8 cellular contexts compared by ENCODE assay signal in the genomic region with DNA sequence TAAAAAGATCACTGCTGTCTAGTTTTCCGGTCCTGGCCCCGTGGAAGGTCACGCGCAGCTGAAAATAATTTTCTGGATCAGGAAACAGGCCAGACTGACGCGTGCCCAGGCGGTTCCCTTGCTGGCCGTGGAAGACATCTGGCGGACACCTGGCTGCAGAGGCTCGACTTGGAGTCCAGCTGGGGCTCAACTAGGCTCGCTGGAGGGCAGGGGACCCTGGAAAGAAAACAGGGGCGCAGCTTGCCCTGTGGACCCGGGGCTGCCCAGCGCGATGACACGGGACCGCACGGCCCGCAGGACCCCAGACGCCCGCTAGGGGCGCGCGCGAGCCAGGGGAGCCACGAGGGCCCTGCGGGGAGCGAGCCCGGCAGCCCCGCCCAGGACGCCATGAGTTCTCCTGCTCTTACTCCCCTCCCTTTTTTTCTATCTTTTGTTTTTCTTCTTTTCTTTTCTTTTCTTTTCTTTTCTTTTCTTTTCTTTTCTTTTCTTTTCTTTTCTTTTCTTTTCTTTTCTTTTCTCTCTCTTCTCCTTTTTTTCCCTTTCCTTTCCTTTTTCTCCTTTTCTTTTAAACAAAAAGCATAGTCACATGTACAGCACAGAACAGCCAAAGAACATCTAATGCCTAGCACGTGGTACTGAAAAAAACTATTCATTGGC. TPM values are rescaled to one million over a fixed set of nuclear protein-coding genes. Genes with fewer than 3 reads are reported as not detected.
DNase-seq lines count a peak whose midpoint lies in the region; ATAC-seq and TF ChIP-seq lines count a peak whose summit lies in the region.

No MANE protein-coding gene starts in this region.

- in situ Hi-C loops in Panc1 (cut with HindIII; ENCODE audit: low pct_unique_long_range_greater_than_20kb, low sequenced_read_pairs): no loop called here

- no TSS peak for BruUV-seq in Panc1 (replicated peaks; lab: Mats Ljungman, UMichigan)

- 23 to 30% methylated on average over 31 to 32 of the region's 32 CpGs for WGBS in thyroid gland, 2 donors

- H3K36me3 ChIP-seq in Panc1 (ENCODE audit: control insufficient read depth, insufficient read depth, low read length) (no peaks in the 10 kb centered on the region), thyroid gland (no peaks in the 10 kb centered on the region)

- ATAC-seq in HG02970 (IDR thresholded peaks at IDR 0.05; ENCODE audit: low FRiP score, unreplicated experiment) (peak; percentile 60), Panc1 (peak; percentile 99), omental fat pad (ENCODE audit: low FRiP score) (peak; percentile 39), HG03439 (IDR thresholded peaks at IDR 0.05; ENCODE audit: unreplicated experiment) (no peak)

- intact Hi-C loops in Panc1 (cut with micrococcal nuclease; ENCODE audit: unreplicated experiment): no loop called here
- intact Hi-C loops in thyroid gland (cut with DNase I): no loop called here

- TF ChIP-seq POLR2A in thyroid gland (IDR thresholded peaks at IDR 0.05): no peak

- POLR2A ChIA-PET in GM10248 (lab: Yijun Ruan, JAX): no interaction called here
- POLR2A ChIA-PET in Panc1 (lab: Charles Lee): interaction anchor here (0.7 kb wide), 1 partner anchor 142 kb away, joined by 5 read pairs; no protein-coding TSS in a partner anchor

- CTCF ChIA-PET in GM10248 (lab: Yijun Ruan, JAX): interaction anchor here (0.6 to 2.8 kb wide), 15 partner anchors 8 to 339 kb away, joined by 3 to 9 read pairs (median 4); partner anchors contain the start of gene KLHL30
- CTCF ChIA-PET in Panc1 (lab: Charles Lee): interaction anchor here (0.6 to 0.8 kb wide), 5 partner anchors 9 to 160 kb away, joined by 3 to 13 read pairs (median 6); no protein-coding TSS in a partner anchor

- H3K9me3 ChIP-seq in Panc1 (ENCODE audit: control insufficient read depth, insufficient read depth, low read depth, low read length) (no peaks in the 10 kb centered on the region), thyroid gland (no peaks in the 10 kb centered on the region)

- H3K4me1 ChIP-seq in Panc1 (ENCODE audit: control insufficient read depth, insufficient read depth, low read length) (0 out of 2 replicates have a peak, but pooled peaks cover 4% of the 10 kb centered on the region), thyroid gland (peaks cover 0 to 6% of the 10 kb centered on the region in 2 donors)

- H3K27me3 ChIP-seq in Panc1 (ENCODE audit: control insufficient read depth, insufficient read depth, low read length) (no peaks in the 10 kb centered on the region), thyroid gland (no peaks in the 10 kb centered on the region)

- TF ChIP-seq CTCF in GM10248 (IDR thresholded peaks at IDR 0.05; ENCODE audit: control extremely low read depth, extremely low read depth, low read depth, missing control alignments) (peak; percentile 84), Panc1 (IDR thresholded peaks at IDR 0.05) (peak; percentile 100), fibroblast of villous mesenchyme (IDR thresholded peaks at IDR 0.05; ENCODE audit: insufficient read depth, low read depth, low read length) (peak; percentile 96), omental fat pad (IDR thresholded peaks at IDR 0.05) (peak in 1 of 3 donors; percentile 63), thyroid gland (IDR thresholded peaks at IDR 0.05) (peak; percentile 58 to 98 (median 88))

- DNase-seq in GM10248 (ENCODE audit: extremely low spot score) (peak; percentile 91), Panc1 (ENCODE audit: low read depth, low spot score) (peak; percentile 12), fibroblast of villous mesenchyme (ENCODE audit: low read depth) (peak; percentile 85), omental fat pad (ENCODE audit: low spot score) (no peak), thyroid gland (peak; percentile 69 to 71)
- peak; percentile 60 to 72 for DNase-seq in activated T-helper 1 cell treated with anti-CD3 and anti-CD28 coated beads, Interleukin-2, amount 50 U/mL, for 16 hours (ENCODE audit: low read depth in 1 of 2, low spot score in 1 of 2)

- H3K4me3 ChIP-seq in Panc1 (ENCODE audit: low read depth in 2 of 2, low read length in 2 of 2) (peak overlapping the region; percentile 24 to 48), fibroblast of villous mesenchyme (ENCODE audit: low read depth, low read length) (peak overlapping the region; percentile 39), thyroid gland (replicated peaks in 1 of 3) (no peak overlapping the region)

- H3K27ac ChIP-seq in Panc1 (ENCODE audit: low read length) (peak overlapping the region; percentile 74), thyroid gland (no peak overlapping the region)

RNA-seq across cellular contexts. Expression of gene UBE2F, which starts 43.2 kb away (rescaled TPM):
- total RNA-seq in Panc1 (2021; ENCODE audit: unreplicated experiment) (44.9 TPM), fibroblast of villous mesenchyme (49.3 and 81.6 TPM in 2 replicates), omental fat pad (10 to 100 TPM; 36.3 to 59.9 (median 51.3) TPM), thyroid gland (100 to 1,000 TPM in 3 of 4 donors, 10 to 100 TPM in 1; 79.8 to 134 (median 122) TPM)
- polyA plus RNA-seq in Panc1 (2012; ENCODE audit: insufficient read length): 46.0 TPM

Comparison
In these comparisons a context has a peak if more than half of its experiments do, and no peak if none do; other contexts are left out.
1. H3K4me3 ChIP-seq: peak in Panc1 (2 of 2) and fibroblast of villous mesenchyme (single experiment); none in thyroid gland (0 of 3).